In genomic region chr2:224084266-224084892, GRCh38 we compare ENCODE assay signal across 19 cellular contexts. TPM values are rescaled to one million over a fixed set of nuclear protein-coding genes. Genes with fewer than 3 reads are reported as not detected.
DNase-seq lines count a peak whose midpoint lies in the region; ATAC-seq and TF ChIP-seq lines count a peak whose summit lies in the region.
"Had no signal": no experiment of that assay in that cellular context is flagged by ENCODE, and none has a peak within 500 bp of the region (broad histone marks: within the 10 kb centered on the region; RNA-seq: fewer than 3 reads in every experiment).

No MANE protein-coding gene starts in this region.

- in situ Hi-C loops in GM13977 (cut with MboI; ENCODE audit: low pct_unique_long_range_greater_than_20kb, low sequenced_read_pairs, unreplicated experiment), result no loop called here

- TF ChIP-seq CTCF in SK-N-SH (IDR thresholded peaks at IDR 0.05) (no peak), testis (IDR thresholded peaks at IDR 0.05) (no peak), GM13977 (IDR thresholded peaks at IDR 0.05; ENCODE audit: extremely low read depth, insufficient read depth, missing control alignments) (no peak)

- H4K20me1 ChIP-seq in SK-N-SH (ENCODE audit: insufficient read depth), result no peaks in the 10 kb centered on the region
- H4K20me1 ChIP-seq: BLaER1 had no signal

- ATAC-seq in left ventricle myocardium superior (peak; percentile 65), GM21825 (IDR thresholded peaks at IDR 0.05; ENCODE audit: unreplicated experiment) (no peak)
- ATAC-seq: activated CD8-positive, alpha-beta T cell treated with anti-CD3 and anti-CD28 coated beads, Interleukin-2, amount 10 ng/mL, durations not matched to agents 7 days and 5 days; Panc1 had no signal

- H3K27ac ChIP-seq in SK-N-SH (ENCODE audit: low read depth in 2 of 2, low read length in 1 of 2), result peak overlapping the region; percentile 35 to 92; a peak in 3 of 4 replicates
- H3K27ac ChIP-seq in testis, result peak overlapping the region in 1 of 2 donors; percentile 64
- H3K27ac ChIP-seq: BLaER1, HL-60, neural progenitor cell, thoracic aorta, WERI-Rb-1 had no signal

- H3K4me3 ChIP-seq in SK-N-SH (ENCODE audit: low read depth in 2 of 2, low read length in 1 of 2) (no peak overlapping the region), testis (no peak overlapping the region)
- H3K4me3 ChIP-seq: BLaER1, heart right ventricle, neural progenitor cell, thoracic aorta had no signal

- TF ChIP-seq RAD21 in SK-N-SH (IDR thresholded peaks at IDR 0.05; ENCODE audit: low read length), result no peak

- no peaks in the 10 kb centered on the region for H3K9me3 ChIP-seq in SK-N-SH
- H3K9me3 ChIP-seq in testis, result no peaks in the 10 kb centered on the region
- H3K9me3 ChIP-seq: BLaER1, heart right ventricle, thoracic aorta had no signal

- no peaks in the 10 kb centered on the region for H3K36me3 ChIP-seq in SK-N-SH (replicated peaks in 1 of 2; ENCODE audit: control insufficient read depth in 1 of 2, insufficient read depth in 2 of 2, low read length in 1 of 2)
- H3K36me3 ChIP-seq in testis (ENCODE audit: low read depth, missing control alignments), result no peaks in the 10 kb centered on the region
- H3K36me3 ChIP-seq: BLaER1, heart right ventricle, neural progenitor cell, thoracic aorta, WERI-Rb-1 had no signal

- intact Hi-C loops in left ventricle myocardium superior (cut with micrococcal nuclease) (no loop called here), testis (cut with DNase I; ENCODE audit: low total_unique reads) (no loop called here), posterior vena cava (cut with DNase I) (no loop called here)

- CTCF ChIA-PET in SK-N-SH (lab: Yijun Ruan, JAX), result interaction anchor here (0.6 to 1.8 kb wide), 3 partner anchors 22 to 383 kb away, joined by 3 to 6 read pairs (median 3); no protein-coding TSS in a partner anchor

- TF ChIP-seq POLR2A in testis (IDR thresholded peaks at IDR 0.05), result no peak

- TF ChIP-seq EP300 in SK-N-SH (IDR thresholded peaks at IDR 0.05; ENCODE audit: borderline replicate concordance in 1 of 2, low read depth in 1 of 2, low read length in 1 of 2), result 0 out of 4 replicates have a peak, but pooled peaks of 1 of the 2 experiments have one; percentile 17

- H3K4me1 ChIP-seq in SK-N-SH (ENCODE audit: control insufficient read depth in 1 of 2, insufficient read depth in 2 of 2, low read depth in 1 of 2, low read length in 1 of 2), result peaks cover 0 to 28% of the 10 kb centered on the region in 2 experiments
- H3K4me1 ChIP-seq in testis, result peaks cover 6% of the 10 kb centered on the region
- H3K4me1 ChIP-seq: BLaER1, heart right ventricle, neural progenitor cell had no signal

- peak overlapping the region; percentile 47; the same call in 1 of the 2 replicates for H3K9ac ChIP-seq in SK-N-SH
- H3K9ac ChIP-seq: BLaER1, neural progenitor cell had no signal

- H3K79me2 ChIP-seq in SK-N-SH (ENCODE audit: insufficient read depth), result no peaks in the 10 kb centered on the region

- WGBS in SK-N-SH (ENCODE audit: low lambda C conversion rate), result 100% methylated on average over 3 of the region's 3 CpGs
- WGBS in testis, 2 donors, result 64% methylated on average over 3 of the region's 3 CpGs

- no peaks in the 10 kb centered on the region for H3K9me2 ChIP-seq in SK-N-SH

- H3F3A ChIP-seq in SK-N-SH (replicated peaks; ENCODE audit: insufficient read depth), result peaks cover 26% of the 10 kb centered on the region

- H3K4me2 ChIP-seq in SK-N-SH, result 0 out of 2 replicates have a peak overlapping the region, but pooled peaks have one; percentile 42
- H3K4me2 ChIP-seq: BLaER1, neural progenitor cell had no signal

- DNase-seq in LHCN-M2 (ENCODE audit: low read depth) (peak; percentile 14), SK-N-SH (no peak), left ventricle myocardium superior (no peak), testis (peak; percentile 63), posterior vena cava (ENCODE audit: low spot score) (no peak), GM13977 (ENCODE audit: low spot score) (no peak)
- DNase-seq: activated CD8-positive, alpha-beta T cell treated with anti-CD3 and anti-CD28 coated beads, Interleukin-2, amount 10 ng/mL, durations not matched to agents 7 days and 5 days; heart right ventricle; KBM-7; NCI-H1105; NCI-H774; stimulated activated CD4-positive, alpha-beta T cell treated with anti-CD3 and anti-CD28 coated beads, Interleukin-4, amount 100 ng/mL, for 1 hour; WERI-Rb-1 had no signal

- POLR2A ChIA-PET in SK-N-SH (lab: Yijun Ruan, JAX), result no interaction called here

- H3K27me3 ChIP-seq in SK-N-SH (ENCODE audit: insufficient read depth) (no peaks in the 10 kb centered on the region), testis (no peaks in the 10 kb centered on the region)
- H3K27me3 ChIP-seq: BLaER1, heart right ventricle, neural progenitor cell had no signal

- H2AFZ ChIP-seq in SK-N-SH (ENCODE audit: low read depth), result peak overlapping the region; percentile 53; the same call in 1 of the 2 replicates
- H2AFZ ChIP-seq: neural progenitor cell had no signal

TF ChIP-seq in SK-N-SH, 30 proteins besides CTCF, POLR2A, EP300 and RAD21 (continues in another document):
- TF ChIP-seq JUND (IDR thresholded peaks at IDR 0.05) (no peak), NFIC (IDR thresholded peaks at IDR 0.05; ENCODE audit: borderline replicate concordance) (peak; percentile 18; the same call in 1 of the 2 replicates), SIN3A (IDR thresholded peaks at IDR 0.05; ENCODE audit: borderline replicate concordance, low read depth, low read length) (no peak), CHD2 (IDR thresholded peaks at IDR 0.05; ENCODE audit: low read length, partially characterized antibody) (no peak), EZH2phosphoT487 (IDR thresholded peaks at IDR 0.05; ENCODE audit: borderline replicate concordance, low read depth) (no peak), USF1 (IDR thresholded peaks at IDR 0.05; ENCODE audit: borderline replicate concordance, low read depth) (peak; percentile 72; the same call in 1 of the 2 replicates), NRF1 (IDR thresholded peaks at IDR 0.05; ENCODE audit: low read depth, low read length) (no peak), ELF1 (IDR thresholded peaks at IDR 0.05) (no peak), POLR2AphosphoS5 (IDR thresholded peaks at IDR 0.05; ENCODE audit: low read depth, low read length) (no peak), RCOR1 (IDR thresholded peaks at IDR 0.05; ENCODE audit: low read length) (no peak), TEAD4 (IDR thresholded peaks at IDR 0.05; ENCODE audit: borderline replicate concordance, insufficient read depth) (no peak), IRF3 (IDR thresholded peaks at IDR 0.05; ENCODE audit: low read depth, low read length) (no peak), MAX (IDR thresholded peaks at IDR 0.05; ENCODE audit: low read depth) (no peak), REST (IDR thresholded peaks at IDR 0.05; ENCODE audit: low read depth, low read length) (no peak), FOSL2 (IDR thresholded peaks at IDR 0.05; ENCODE audit: borderline replicate concordance, low read depth) (no peak)

RNA-seq across cellular contexts. Expression of gene SERPINE2, which starts 45.3 kb away (rescaled TPM):
- total RNA-seq in LHCN-M2 (2014; rRNA removed) (87.3 and 97.9 TPM in 2 replicates), left ventricle myocardium superior (6.0 TPM), testis (100 to 1,000 TPM; 145 to 220 TPM), posterior vena cava (100 to 1,000 TPM; 385 to 718 TPM)
- 112 TPM for polyA plus RNA-seq in LHCN-M2 (2012)
- polyA plus RNA-seq in SK-N-SH (2012; rRNA removed) (105 and 249 TPM in 2 replicates), testis (ENCODE audit: insufficient read depth, low read depth, low replicate concordance) (145 TPM)
- 307 and 310 TPM in 2 replicates for polyA plus RNA-seq in SK-N-SH (2012; cell fraction: cytosol; rRNA removed)
- 312 and 337 TPM in 2 replicates for polyA plus RNA-seq in SK-N-SH (2012; cell fraction: nucleus; rRNA removed)

Comparison
In these comparisons a context has a peak if more than half of its experiments do, and no peak if none do; other contexts are left out.
1. DNase-seq: peak in LHCN-M2 (single experiment) and testis (single experiment); none in SK-N-SH (single experiment), left ventricle myocardium superior (single experiment), posterior vena cava (single experiment) and GM13977 (single experiment).
2. RNA of gene SERPINE2, which starts 45.3 kb away (total RNA-seq): 385 to 718 TPM in posterior vena cava, 145 to 220 TPM in testis and 87.3 to 97.9 TPM in LHCN-M2; 6.0 TPM in left ventricle myocardium superior (single experiment); every median in the first group is over 10 times any median in the second.